In genomic region chr10:58384999-58385783, GRCh38 we compare ENCODE assay signal across 8 cellular contexts. TPM values are rescaled to one million over a fixed set of nuclear protein-coding genes. Genes with fewer than 3 reads are reported as not detected.
DNase-seq lines count a peak whose midpoint lies in the region; ATAC-seq and FAIRE-seq lines count a peak whose summit lies in the region.

Gene TFAM, plus strand, starts transcription at chr10:58385410. Its CDS starts 138 bp downstream, at chr10:58385548.

- H3K4me3 Mint-ChIP-seq in activated CD4-positive, alpha-beta T cell treated with anti-CD3 and anti-CD28 coated beads, Interleukin-2, amount 10 ng/mL, durations not matched to agents 24 days and 14 days, result peak within 1 kb of the TSS; percentile 92

- ATAC-seq in HG03457 (IDR thresholded peaks at IDR 0.05; ENCODE audit: unreplicated experiment) (peak; percentile 71), left lobe of liver (peak; percentile 96)

- no peaks in the 10 kb centered on the region for H3K27me3 ChIP-seq in BLaER1 treated with 17β-estradiol and CSF1 and Interleukin-3, amounts not matched to agents 10 nM and 100 nM

- H3K27ac Mint-ChIP-seq in activated CD4-positive, alpha-beta T cell treated with anti-CD3 and anti-CD28 coated beads, Interleukin-2, amount 10 ng/mL, durations not matched to agents 24 days and 14 days, result peak within 1 kb of the TSS; percentile 96

- peaks cover 22 to 51% (median 29%) of the 10 kb centered on the region in 10 experiments for H3K4me1 ChIP-seq in BLaER1 treated with 17β-estradiol and CSF1 and Interleukin-3, amounts not matched to agents 10 nM and 100 nM

- peaks cover 22 to 41% (median 37%) of the 10 kb centered on the region in 11 experiments for H3K36me3 ChIP-seq in BLaER1 treated with 17β-estradiol and CSF1 and Interleukin-3, amounts not matched to agents 10 nM and 100 nM

- peaks cover 0 to 48% (median 42%) of the 10 kb centered on the region in 11 experiments; a peak in 16 of 22 replicates for H4K20me1 ChIP-seq in BLaER1 treated with 17β-estradiol and CSF1 and Interleukin-3, amounts not matched to agents 10 nM and 100 nM

- H3K36me3 Mint-ChIP-seq in activated CD4-positive, alpha-beta T cell treated with anti-CD3 and anti-CD28 coated beads, Interleukin-2, amount 10 ng/mL, durations not matched to agents 24 days and 14 days (ENCODE audit: low read depth), result peaks cover 32% of the 10 kb centered on the region

- peak within 1 kb of the TSS; percentile 75 to 97 (median 86) for H3K4me3 ChIP-seq in BLaER1 treated with 17β-estradiol and CSF1 and Interleukin-3, amounts not matched to agents 10 nM and 100 nM

- H3K27me3 Mint-ChIP-seq in activated CD4-positive, alpha-beta T cell treated with anti-CD3 and anti-CD28 coated beads, Interleukin-2, amount 10 ng/mL, durations not matched to agents 24 days and 14 days, result peaks cover 2% of the 10 kb centered on the region

- FAIRE-seq in GM19239 (lab: Jason Lieb, UNC), result peak; percentile 97

- H3K4me1 Mint-ChIP-seq in activated CD4-positive, alpha-beta T cell treated with anti-CD3 and anti-CD28 coated beads, Interleukin-2, amount 10 ng/mL, durations not matched to agents 24 days and 14 days, result peaks cover 27% of the 10 kb centered on the region

- H3K9me3 ChIP-seq in BLaER1 treated with 17β-estradiol and CSF1 and Interleukin-3, amounts not matched to agents 10 nM and 100 nM (replicated peaks in 1 of 11), result no peaks in the 10 kb centered on the region

- H3K9me3 Mint-ChIP-seq in activated CD4-positive, alpha-beta T cell treated with anti-CD3 and anti-CD28 coated beads, Interleukin-2, amount 10 ng/mL, durations not matched to agents 24 days and 14 days, result no peaks in the 10 kb centered on the region

- H3K4me2 ChIP-seq in BLaER1 treated with 17β-estradiol and CSF1 and Interleukin-3, amounts not matched to agents 10 nM and 100 nM, result peak within 1 kb of the TSS; percentile 78 to 97 (median 87)

- peak within 1 kb of the TSS; percentile 85 to 96 (median 91) for H3K9ac ChIP-seq in BLaER1 treated with 17β-estradiol and CSF1 and Interleukin-3, amounts not matched to agents 10 nM and 100 nM

- DNase-seq in GM19239 (ENCODE audit: insufficient read length, low spot score) (peak; percentile 57), NCI-H524 (lab: John Stamatoyannopoulos, UW) (peak; percentile 69 to 77), cortex of kidney (lab: John Stamatoyannopoulos, UW) (peak; percentile 68), left lobe of liver (ENCODE audit: low spot score) (peak; percentile 97)
- peak; percentile 98 for DNase-seq in activated CD4-positive, alpha-beta T cell treated with anti-CD3 and anti-CD28 coated beads, Interleukin-2, amount 10 ng/mL, durations not matched to agents 24 days and 14 days
- DNase-seq in stimulated activated CD4-positive, alpha-beta T cell treated with anti-CD3 and anti-CD28 coated beads, Interleukin-2, amount 100 ng/mL, for 4 hours (ENCODE audit: low read depth), result peak; percentile 94

- peak within 1 kb of the TSS; percentile 87 to 97 (median 94) for H3K27ac ChIP-seq in BLaER1 treated with 17β-estradiol and CSF1 and Interleukin-3, amounts not matched to agents 10 nM and 100 nM

- intact Hi-C loops in activated CD4-positive, alpha-beta T cell treated with anti-CD3 and anti-CD28 coated beads, Interleukin-2, amount 10 ng/mL, durations not matched to agents 24 days and 14 days (cut with micrococcal nuclease), result loop anchor here (1.0 to 10.0 kb wide), 8 partner anchors 9 to 1850 kb away; partner anchors contain the start of gene CISD1

RNA-seq across cellular contexts. Expression of gene TFAM, which starts in this region (rescaled TPM):
- 102 and 108 TPM in 2 replicates for total RNA-seq in activated CD4-positive, alpha-beta T cell treated with anti-CD3 and anti-CD28 coated beads, Interleukin-2, amount 10 ng/mL, durations not matched to agents 24 days and 14 days
- total RNA-seq in left lobe of liver, result 17.2 TPM

Comparison
In these comparisons a context has a peak if more than half of its experiments do, and no peak if none do; other contexts are left out.
1. Peak in every context shown above with its lines: DNase-seq, ATAC-seq, H3K4me3 ChIP-seq and H3K27ac ChIP-seq.